In genomic region chr17:37466471-37466870, GRCh38 we compare ENCODE assay signal across 30 cellular contexts. TPM values are rescaled to one million over a fixed set of nuclear protein-coding genes. Genes with fewer than 3 reads are reported as not detected.
DNase-seq lines count a peak whose midpoint lies in the region; ATAC-seq and TF ChIP-seq lines count a peak whose summit lies in the region.
"Had no signal": no experiment of that assay in that cellular context is flagged by ENCODE, and none has a peak within 500 bp of the region (broad histone marks: within the 10 kb centered on the region; RNA-seq: fewer than 3 reads in every experiment).

No MANE protein-coding gene starts in this region.

- CTCF ChIA-PET in CD8-positive, alpha-beta T cell (lab: Charles Lee), result no interaction called here

- peaks cover 7 to 19% of the 10 kb centered on the region in 2 donors for H3K36me3 Mint-ChIP-seq in activated T-cell treated with anti-CD3 and anti-CD28 coated beads, Interleukin-2, amount 50 U/mL, for 72 hours (ENCODE audit: insufficient read depth in 2 of 2)
- H3K36me3 Mint-ChIP-seq in T-helper 17 cell (ENCODE audit: low read depth) (peaks cover 7% of the 10 kb centered on the region), CD14-positive monocyte (peaks cover 63 to 81% of the 10 kb centered on the region in 2 donors)
- peaks cover 61% of the 10 kb centered on the region for H3K36me3 Mint-ChIP-seq in CD8-positive, alpha-beta T cell
- H3K36me3 Mint-ChIP-seq in stimulated activated memory B cell treated with anti-CD40 and anti-IgM and Interleukin-4, amounts not matched to agents 10 μg/mL and 1 μg/mL and 100 μg/mL, for 72 hours, result peaks cover 51% of the 10 kb centered on the region

- peak overlapping the region; percentile 42 to 69 (median 66) for H3K27ac ChIP-seq in esophagus squamous epithelium
- no peak overlapping the region for H3K27ac ChIP-seq in CD8-positive, alpha-beta T cell (ENCODE audit: low read depth, low read length)
- H3K27ac ChIP-seq: brain microvascular endothelial cell, gastroesophageal sphincter, hepatocyte, sigmoid colon, vagina had no signal

- peaks cover 0 to 26% (median 0%) of the 10 kb centered on the region in 3 donors for H3K4me1 ChIP-seq in esophagus squamous epithelium
- no peaks in the 10 kb centered on the region for H3K4me1 ChIP-seq in CD8-positive, alpha-beta T cell (ENCODE audit: insufficient read depth, low read length)
- H3K4me1 ChIP-seq: gastroesophageal sphincter, sigmoid colon, vagina had no signal

- H3K36me3 ChIP-seq in esophagus squamous epithelium, result peaks cover 5 to 85% (median 27%) of the 10 kb centered on the region in 3 donors
- H3K36me3 ChIP-seq in CD8-positive, alpha-beta T cell (ENCODE audit: insufficient read depth, low read length), result peaks cover 18% of the 10 kb centered on the region

- no peaks in the 10 kb centered on the region for H3K27me3 Mint-ChIP-seq in activated T-cell treated with anti-CD3 and anti-CD28 coated beads, Interleukin-2, amount 50 U/mL, for 72 hours (ENCODE audit: low read depth)
- no peaks in the 10 kb centered on the region for H3K27me3 Mint-ChIP-seq in T-helper 17 cell
- no peaks in the 10 kb centered on the region for H3K27me3 Mint-ChIP-seq in CD8-positive, alpha-beta T cell (ENCODE audit: low read depth)
- no peaks in the 10 kb centered on the region for H3K27me3 Mint-ChIP-seq in CD14-positive monocyte (ENCODE audit: low read depth in 3 of 3)
- no peaks in the 10 kb centered on the region for H3K27me3 Mint-ChIP-seq in stimulated activated memory B cell treated with anti-CD40 and anti-IgM and Interleukin-4, amounts not matched to agents 10 μg/mL and 1 μg/mL and 100 μg/mL, for 72 hours
- H3K27me3 Mint-ChIP-seq: activated T-cell treated with anti-CD3 and anti-CD28 coated beads, Interleukin-2, amount 50 U/mL, for 24 hours; B cell had no signal

- no peaks in the 10 kb centered on the region for H3K9me3 ChIP-seq in T-helper 17 cell (ENCODE audit: control insufficient read depth, low read length, poor library complexity, severe bottlenecking)
- no peaks in the 10 kb centered on the region for H3K9me3 ChIP-seq in esophagus squamous epithelium
- H3K9me3 ChIP-seq in CD8-positive, alpha-beta T cell (ENCODE audit: low read length), result no peaks in the 10 kb centered on the region
- H3K9me3 ChIP-seq: gastroesophageal sphincter, sigmoid colon, vagina had no signal

- H3K4me3 ChIP-seq in esophagus squamous epithelium, result no peak overlapping the region
- H3K4me3 ChIP-seq in CD8-positive, alpha-beta T cell (ENCODE audit: low read depth, low read length), result no peak overlapping the region
- H3K4me3 ChIP-seq: gastroesophageal sphincter, hepatocyte, sigmoid colon, vagina had no signal

- TF ChIP-seq CTCF in esophagus squamous epithelium (IDR thresholded peaks at IDR 0.05), result no peak
- TF ChIP-seq CTCF in CD8-positive, alpha-beta T cell (IDR thresholded peaks at IDR 0.05), result no peak
- TF ChIP-seq CTCF in CD14-positive monocyte (IDR thresholded peaks at IDR 0.05), result no peak

- peaks cover 3% of the 10 kb centered on the region for H3K4me1 Mint-ChIP-seq in activated T-cell treated with anti-CD3 and anti-CD28 coated beads, Interleukin-2, amount 50 U/mL, for 72 hours (ENCODE audit: low read depth)
- H3K4me1 Mint-ChIP-seq in T-helper 17 cell (peaks cover 7% of the 10 kb centered on the region), CD14-positive monocyte (no peaks in the 10 kb centered on the region)
- peaks cover 3% of the 10 kb centered on the region for H3K4me1 Mint-ChIP-seq in CD8-positive, alpha-beta T cell (ENCODE audit: low read depth)
- H3K4me1 Mint-ChIP-seq in stimulated activated memory B cell treated with anti-CD40 and anti-IgM and Interleukin-4, amounts not matched to agents 10 μg/mL and 1 μg/mL and 100 μg/mL, for 72 hours, result no peaks in the 10 kb centered on the region
- H3K4me1 Mint-ChIP-seq: B cell had no signal

- no peak for TF ChIP-seq POLR2A in esophagus squamous epithelium (IDR thresholded peaks at IDR 0.05)

- POLR2A ChIA-PET in CD8-positive, alpha-beta T cell (lab: Charles Lee), result no interaction called here

- DNase-seq in activated T-cell treated with anti-CD3 and anti-CD28 coated beads, Interleukin-2, amount 50 U/mL, for 72 hours, result no peak
- DNase-seq in activated T-cell treated with anti-CD3 and anti-CD28 coated beads, Interleukin-2, amount 50 U/mL, for 1 hour, result no peak
- DNase-seq in T-helper 17 cell (no peak), esophagus squamous epithelium (lab: John Stamatoyannopoulos, UW) (no peak), MV-4-11 (lab: John Stamatoyannopoulos, UW) (no peak), CD14-positive monocyte (ENCODE audit: low spot score) (no peak)
- no peak for DNase-seq in CD8-positive, alpha-beta T cell
- DNase-seq: activated CD8-positive, alpha-beta memory T cell treated with anti-CD3 and anti-CD28 coated beads for 24 hours; activated naive CD4-positive, alpha-beta T cell treated with Interleukin-2 at 50 U/mL for 16 hours; activated T-cell treated with anti-CD3 and anti-CD28 coated beads, Interleukin-2, amount 50 U/mL, for 24 hours; amniotic stem cell; brain microvascular endothelial cell; DMS153; effector CD4-positive, alpha-beta T cell; Kasumi-1; mesenchymal stem cell; NCI-H1048; NCI-H1694; OCI-M1; SHP77 treated with DMSO at 0.1 percent for 48 hours; sigmoid colon; stimulated activated CD4-positive, alpha-beta T cell treated with anti-CD3 and anti-CD28 coated beads, Interleukin-4, amount 100 ng/mL, for 4 hours; stimulated activated naive CD4-positive, alpha-beta T cell had no signal

- no peak for ATAC-seq in activated T-cell treated with anti-CD3 and anti-CD28 coated beads, Interleukin-2, amount 50 U/mL, for 72 hours (replicated peaks in 1 of 2)
- ATAC-seq in T-helper 17 cell, result no peak
- ATAC-seq in CD8-positive, alpha-beta T cell, result no peak
- ATAC-seq in stimulated activated memory B cell treated with anti-CD40 and anti-IgM and Interleukin-4, amounts not matched to agents 10 μg/mL and 1 μg/mL and 100 μg/mL, for 72 hours, result no peak
- ATAC-seq: activated CD4-positive, CD25-positive, alpha-beta regulatory T cell treated with anti-CD3 and anti-CD28 coated beads, Interleukin-2, amount 50 U/mL, for 24 hours; gastroesophageal sphincter; left lobe of liver had no signal

- 40 to 50% methylated on average over 1 of the region's 1 CpG for WGBS in esophagus squamous epithelium, 2 donors

- intact Hi-C loops in esophagus squamous epithelium (cut with DNase I) (no loop called here), CD14-positive monocyte (cut with micrococcal nuclease) (no loop called here)
- intact Hi-C loops in CD8-positive, alpha-beta T cell (cut with DNase I, micrococcal nuclease), result no loop called here

- H3K9me3 Mint-ChIP-seq in activated T-cell treated with anti-CD3 and anti-CD28 coated beads, Interleukin-2, amount 50 U/mL, for 72 hours, result no peaks in the 10 kb centered on the region
- H3K9me3 Mint-ChIP-seq in CD8-positive, alpha-beta T cell, result no peaks in the 10 kb centered on the region
- no peaks in the 10 kb centered on the region for H3K9me3 Mint-ChIP-seq in CD14-positive monocyte
- no peaks in the 10 kb centered on the region for H3K9me3 Mint-ChIP-seq in stimulated activated memory B cell treated with anti-CD40 and anti-IgM and Interleukin-4, amounts not matched to agents 10 μg/mL and 1 μg/mL and 100 μg/mL, for 72 hours
- H3K9me3 Mint-ChIP-seq: activated T-cell treated with anti-CD3 and anti-CD28 coated beads, Interleukin-2, amount 50 U/mL, for 24 hours had no signal

- H3K27me3 ChIP-seq in esophagus squamous epithelium, result no peaks in the 10 kb centered on the region
- no peaks in the 10 kb centered on the region for H3K27me3 ChIP-seq in CD8-positive, alpha-beta T cell (ENCODE audit: insufficient read depth, low read length)
- H3K27me3 ChIP-seq: brain microvascular endothelial cell, gastroesophageal sphincter, hepatocyte, sigmoid colon, vagina had no signal

- peak overlapping the region; percentile 11 for H3K27ac Mint-ChIP-seq in activated T-cell treated with anti-CD3 and anti-CD28 coated beads, Interleukin-2, amount 50 U/mL, for 72 hours
- H3K27ac Mint-ChIP-seq in T-helper 17 cell, result peak overlapping the region; percentile 47
- H3K27ac Mint-ChIP-seq in CD8-positive, alpha-beta T cell, result no peak overlapping the region
- H3K27ac Mint-ChIP-seq in CD14-positive monocyte, result peak overlapping the region in 1 of 7 donors; percentile 10
- H3K27ac Mint-ChIP-seq in stimulated activated memory B cell treated with anti-CD40 and anti-IgM and Interleukin-4, amounts not matched to agents 10 μg/mL and 1 μg/mL and 100 μg/mL, for 72 hours, result no peak overlapping the region
- H3K27ac Mint-ChIP-seq: activated T-cell treated with anti-CD3 and anti-CD28 coated beads, Interleukin-2, amount 50 U/mL, for 24 hours; B cell had no signal

- H3K4me3 Mint-ChIP-seq in activated T-cell treated with anti-CD3 and anti-CD28 coated beads, Interleukin-2, amount 50 U/mL, for 72 hours, result no peak overlapping the region
- H3K4me3 Mint-ChIP-seq in T-helper 17 cell (no peak overlapping the region), CD14-positive monocyte (no peak overlapping the region)
- H3K4me3 Mint-ChIP-seq in CD8-positive, alpha-beta T cell, result no peak overlapping the region
- H3K4me3 Mint-ChIP-seq in stimulated activated memory B cell treated with anti-CD40 and anti-IgM and Interleukin-4, amounts not matched to agents 10 μg/mL and 1 μg/mL and 100 μg/mL, for 72 hours, result no peak overlapping the region
- H3K4me3 Mint-ChIP-seq: activated T-cell treated with anti-CD3 and anti-CD28 coated beads, Interleukin-2, amount 50 U/mL, for 24 hours; B cell had no signal

RNA-seq across cellular contexts. Expression of gene DUSP14, which starts 23.2 kb away (rescaled TPM):
- total RNA-seq in activated T-cell treated with anti-CD3 and anti-CD28 coated beads, Interleukin-2, amount 50 U/mL, for 72 hours, result 10 to 100 TPM; 11.2 to 13.8 TPM
- total RNA-seq in T-helper 17 cell, result 1 to 10 TPM; 3.9 to 4.4 TPM
- 10 to 100 TPM; 11.4 to 28.8 (median 20.4) TPM for total RNA-seq in esophagus squamous epithelium
- 1 to 10 TPM; 5.5 to 6.8 TPM for total RNA-seq in CD8-positive, alpha-beta T cell
- 1 to 10 TPM in 1 of 2 donors, under 1 TPM in 1; 0.24 to 1.1 TPM for polyA plus RNA-seq in CD14-positive monocyte

RNA-seq across cellular contexts. Expression of gene TADA2A, which starts 59.8 kb away (rescaled TPM):
- total RNA-seq in activated T-cell treated with anti-CD3 and anti-CD28 coated beads, Interleukin-2, amount 50 U/mL, for 72 hours, result 10 to 100 TPM; 39.4 to 42.3 TPM
- total RNA-seq in T-helper 17 cell, result 10 to 100 TPM; 11.1 to 13.9 TPM
- 1 to 10 TPM; 6.7 to 8.9 (median 7.6) TPM for total RNA-seq in esophagus squamous epithelium
- 10 to 100 TPM in 1 of 2 experiments, 1 to 10 TPM in 1; 5.3 to 11.1 TPM for total RNA-seq in CD8-positive, alpha-beta T cell
- polyA plus RNA-seq in CD14-positive monocyte, result 1 to 10 TPM; 2.9 to 4.3 TPM

RNA-seq across cellular contexts. Expression of gene ACACA, which starts 59.8 kb away (rescaled TPM):
- 10 to 100 TPM; 53.2 to 53.3 TPM for total RNA-seq in activated T-cell treated with anti-CD3 and anti-CD28 coated beads, Interleukin-2, amount 50 U/mL, for 72 hours
- total RNA-seq in T-helper 17 cell, result 10 to 100 TPM; 27.7 to 34.2 TPM
- total RNA-seq in esophagus squamous epithelium, result 10 to 100 TPM; 34.5 to 81.0 (median 55.8) TPM
- 10 to 100 TPM; 30.7 to 34.2 TPM for total RNA-seq in CD8-positive, alpha-beta T cell
- 1 to 10 TPM; 3.5 to 4.6 TPM for polyA plus RNA-seq in CD14-positive monocyte

Comparison
In these comparisons a context has a peak if more than half of its experiments do, and no peak if none do; other contexts are left out.
1. H3K27ac Mint-ChIP-seq: peak in activated T-cell treated with anti-CD3 and anti-CD28 coated beads, Interleukin-2, amount 50 U/mL, for 72 hours (single experiment) and T-helper 17 cell (single experiment); none in CD8-positive, alpha-beta T cell (single experiment) and stimulated activated memory B cell treated with anti-CD40 and anti-IgM and Interleukin-4, amounts not matched to agents 10 μg/mL and 1 μg/mL and 100 μg/mL, for 72 hours (single experiment).